In genomic region chr21:17463441-17463840, GRCh38 we compare ENCODE assay signal across 11 cellular contexts. TPM values are rescaled to one million over a fixed set of nuclear protein-coding genes. Genes with fewer than 3 reads are reported as not detected.
A peak's percentile ranks its signal among the peaks of the same experiment; 100 is the strongest.
DNase-seq lines count a peak whose midpoint lies in the region; ATAC-seq and TF ChIP-seq lines count a peak whose summit lies in the region.
"Had no signal": no experiment of that assay in that cellular context is flagged by ENCODE, and none has a peak within 500 bp of the region (broad histone marks: within the 10 kb centered on the region; RNA-seq: fewer than 3 reads in every experiment).

No MANE protein-coding gene starts in this region.

- no peaks in the 10 kb centered on the region for H3K9me3 ChIP-seq in colonic mucosa

- H3K27me3 ChIP-seq in BJ (ENCODE audit: control insufficient read depth, insufficient read depth, low read length) (no peaks in the 10 kb centered on the region), colonic mucosa (no peaks in the 10 kb centered on the region)

- H3K36me3 Mint-ChIP-seq in natural killer cell treated with Interleukin-12 subunit alpha and Interleukin-12 subunit beta and Interleukin-15 and Interleukin-18, amount 100 ng/mL, for 72 hours: no peaks in the 10 kb centered on the region
- H3K36me3 Mint-ChIP-seq: CD8-positive, alpha-beta memory T cell had no signal

- ATAC-seq in HG02610 (IDR thresholded peaks at IDR 0.05; ENCODE audit: unreplicated experiment): no peak
- ATAC-seq in natural killer cell treated with Interleukin-12 subunit alpha and Interleukin-12 subunit beta and Interleukin-15 and Interleukin-18, amount 100 ng/mL, for 72 hours: no peak

- TF ChIP-seq CTCF in BJ (IDR thresholded peaks at IDR 0.05; ENCODE audit: insufficient read depth, low read depth, low read length) (no peak), colonic mucosa (IDR thresholded peaks at IDR 0.05) (no peak)

- H3K4me1 Mint-ChIP-seq in natural killer cell treated with Interleukin-12 subunit alpha and Interleukin-12 subunit beta and Interleukin-15 and Interleukin-18, amount 100 ng/mL, for 72 hours (ENCODE audit: low read depth in 2 of 2): no peaks in the 10 kb centered on the region
- H3K4me1 Mint-ChIP-seq: CD8-positive, alpha-beta memory T cell had no signal

- POLR2A ChIA-PET in BJ (lab: Charles Lee): no interaction called here

- H3K27ac Mint-ChIP-seq in natural killer cell treated with Interleukin-12 subunit alpha and Interleukin-12 subunit beta and Interleukin-15 and Interleukin-18, amount 100 ng/mL, for 72 hours: no peak overlapping the region
- H3K27ac Mint-ChIP-seq: CD8-positive, alpha-beta memory T cell had no signal

- no peak overlapping the region for H3K4me3 Mint-ChIP-seq in natural killer cell treated with Interleukin-12 subunit alpha and Interleukin-12 subunit beta and Interleukin-15 and Interleukin-18, amount 100 ng/mL, for 72 hours
- H3K4me3 Mint-ChIP-seq: CD8-positive, alpha-beta memory T cell had no signal

- DNase-seq in BJ (ENCODE audit: low read depth) (peak; percentile 80), LoVo (ENCODE audit: low spot score) (peak; percentile 40), colonic mucosa (no peak), middle frontal gyrus (ENCODE audit: extremely low spot score, low spot score) (peak; percentile 63), SW480 (ENCODE audit: low spot score) (no peak), NCI-H1417 (lab: John Stamatoyannopoulos, UW) (no peak)
- no peak for DNase-seq in natural killer cell treated with Interleukin-12 subunit alpha and Interleukin-12 subunit beta and Interleukin-15 and Interleukin-18, amount 100 ng/mL, for 72 hours (ENCODE audit: low spot score)
- DNase-seq: CD8-positive, alpha-beta memory T cell; NCI-H1105 had no signal

- peaks cover 0 to 5% of the 10 kb centered on the region in 2 donors for H3K27me3 Mint-ChIP-seq in natural killer cell treated with Interleukin-12 subunit alpha and Interleukin-12 subunit beta and Interleukin-15 and Interleukin-18, amount 100 ng/mL, for 72 hours

- intact Hi-C loops in colonic mucosa (cut with DNase I): no loop called here

- no peaks in the 10 kb centered on the region for H3K4me1 ChIP-seq in colonic mucosa

- CTCF ChIA-PET in BJ (lab: Yijun Ruan, JAX): interaction anchor here (1.0 kb wide), 1 partner anchor 86 kb away, joined by 5 read pairs; no protein-coding TSS in a partner anchor

- peak overlapping the region; percentile 24 for H3K27ac ChIP-seq in colonic mucosa
- H3K27ac ChIP-seq: SK-N-MC had no signal

- no peaks in the 10 kb centered on the region for H3K36me3 ChIP-seq in BJ (ENCODE audit: control insufficient read depth, insufficient read depth, low read length)
- no peaks in the 10 kb centered on the region for H3K36me3 ChIP-seq in colonic mucosa

- H3K9me3 Mint-ChIP-seq in natural killer cell treated with Interleukin-12 subunit alpha and Interleukin-12 subunit beta and Interleukin-15 and Interleukin-18, amount 100 ng/mL, for 72 hours: no peaks in the 10 kb centered on the region
- H3K9me3 Mint-ChIP-seq: CD8-positive, alpha-beta memory T cell had no signal

- peak overlapping the region in 1 of 2 donors; percentile 40 for H3K9ac ChIP-seq in colonic mucosa (ENCODE audit: low read depth in 2 of 2, low read length in 2 of 2)

- H3K4me3 ChIP-seq in BJ (ENCODE audit: low read depth, low read length) (no peak overlapping the region), colonic mucosa (no peak overlapping the region)
- H3K4me3 ChIP-seq: SK-N-MC had no signal

RNA-seq across cellular contexts. Expression of gene CXADR, which starts 49.4 kb away (rescaled TPM):
- 0.01 and 0.02 TPM in 2 replicates for polyA plus RNA-seq in BJ (2011; rRNA removed)
- not detected in 2 replicates for polyA minus RNA-seq in BJ (2011; rRNA and poly(A)+ RNA removed)
- total RNA-seq in colonic mucosa: 10 to 100 TPM; 41.4 to 93.9 TPM
- total RNA-seq in natural killer cell treated with Interleukin-12 subunit alpha and Interleukin-12 subunit beta and Interleukin-15 and Interleukin-18, amount 100 ng/mL, for 72 hours: not detected

Comparison
In these comparisons a context has a peak if more than half of its experiments do, and no peak if none do; other contexts are left out.
1. DNase-seq: peak in BJ (single experiment), LoVo (single experiment) and middle frontal gyrus (single experiment); none in colonic mucosa (single experiment), SW480 (single experiment), NCI-H1417 (0 of 3) and natural killer cell treated with Interleukin-12 subunit alpha and Interleukin-12 subunit beta and Interleukin-15 and Interleukin-18, amount 100 ng/mL, for 72 hours (single experiment).
2. RNA of gene CXADR, which starts 49.4 kb away (total RNA-seq): 41.4 to 93.9 TPM in colonic mucosa; not detected in natural killer cell treated with Interleukin-12 subunit alpha and Interleukin-12 subunit beta and Interleukin-15 and Interleukin-18, amount 100 ng/mL, for 72 hours; every median in the first group is over 10 times any median in the second.